Comparison of ENCODE assay signal across 8 cellular contexts in genomic region chr11:117875397-117876048, GRCh38. TPM values are rescaled to one million over a fixed set of nuclear protein-coding genes. Genes with fewer than 3 reads are reported as not detected.
A peak's percentile ranks its signal among the peaks of the same experiment; 100 is the strongest.
DNase-seq lines count a peak whose midpoint lies in the region; ATAC-seq and TF ChIP-seq lines count a peak whose summit lies in the region.

No MANE protein-coding gene starts in this region.

- H3K9me3 ChIP-seq in AG04450 (ENCODE audit: control insufficient read depth, insufficient read depth, low read length) (no peaks in the 10 kb centered on the region), aorta (ENCODE audit: control insufficient read depth, low read length) (no peaks in the 10 kb centered on the region)

- intact Hi-C loops in aorta (cut with DNase I), result no loop called here

- H3K27ac ChIP-seq in AG04450 (ENCODE audit: low read depth, low read length) (no peak overlapping the region), layer of hippocampus (ENCODE audit: low read depth, low read length) (peak overlapping the region; percentile 60), aorta (ENCODE audit: low read depth in 1 of 2, low read length in 2 of 2) (no peak overlapping the region)

- no peak for TF ChIP-seq CTCF in AG04450 (IDR thresholded peaks at IDR 0.05; ENCODE audit: low read depth, low read length)

- CTCF ChIA-PET in AG04450 (lab: Charles Lee), result interaction anchor here (1.5 to 2.2 kb wide), 2 partner anchors 58 to 71 kb away, joined by 6 to 10 read pairs; no protein-coding TSS in a partner anchor
- CTCF ChIA-PET in activated naive CD4-positive, alpha-beta T cell treated with anti-CD3 and anti-CD28 coated beads, Interleukin-2, amount 10 ng/mL, durations not matched to agents 7 days and 5 days (lab: Charles Lee), result interaction anchor here (0.7 to 0.9 kb wide), 2 partner anchors 178 to 215 kb away, joined by 3 read pairs; no protein-coding TSS in a partner anchor

- WGBS in aorta, 2 donors, result 10% methylated on average over 16 to 19 of the region's 19 CpGs

- ATAC-seq in GM21381 (IDR thresholded peaks at IDR 0.05; ENCODE audit: unreplicated experiment) (no peak), aorta (ENCODE audit: low FRiP score) (no peak), GM21786 (IDR thresholded peaks at IDR 0.05; ENCODE audit: unreplicated experiment) (no peak)

- H3K4me3 ChIP-seq in AG04450 (ENCODE audit: low read depth, low read length) (peak overlapping the region; percentile 59), aorta (ENCODE audit: low read length in 2 of 2) (no peak overlapping the region)

- H3K27ac Mint-ChIP-seq in activated naive CD4-positive, alpha-beta T cell treated with anti-CD3 and anti-CD28 coated beads, Interleukin-2, amount 10 ng/mL, durations not matched to agents 7 days and 5 days, result no peak overlapping the region

- H3K27me3 ChIP-seq in AG04450 (ENCODE audit: control insufficient read depth, insufficient read depth, low read length) (peaks cover 50% of the 10 kb centered on the region), layer of hippocampus (ENCODE audit: control insufficient read depth, insufficient read depth, low read length) (peaks cover 8% of the 10 kb centered on the region), aorta (ENCODE audit: control insufficient read depth in 1 of 2, insufficient read depth in 2 of 2, low read length in 1 of 2) (no peaks in the 10 kb centered on the region)

- H3K9me3 Mint-ChIP-seq in activated naive CD4-positive, alpha-beta T cell treated with anti-CD3 and anti-CD28 coated beads, Interleukin-2, amount 10 ng/mL, durations not matched to agents 7 days and 5 days, result no peaks in the 10 kb centered on the region

- DNase-seq in AG04450 (ENCODE audit: low read depth, low spot score) (no peak), NCI-H1417 treated with DMSO at 0.1 percent for 48 hours (lab: John Stamatoyannopoulos, UW) (peak; percentile 57), superior temporal gyrus (ENCODE audit: extremely low spot score) (peak; percentile 58), aorta (no peak)
- peak; percentile 48 for DNase-seq in activated naive CD4-positive, alpha-beta T cell treated with anti-CD3 and anti-CD28 coated beads, Interleukin-2, amount 10 ng/mL, durations not matched to agents 7 days and 5 days

- no peaks in the 10 kb centered on the region for H3K36me3 Mint-ChIP-seq in activated naive CD4-positive, alpha-beta T cell treated with anti-CD3 and anti-CD28 coated beads, Interleukin-2, amount 10 ng/mL, durations not matched to agents 7 days and 5 days

- H3K4me1 Mint-ChIP-seq in activated naive CD4-positive, alpha-beta T cell treated with anti-CD3 and anti-CD28 coated beads, Interleukin-2, amount 10 ng/mL, durations not matched to agents 7 days and 5 days, result peaks cover 34% of the 10 kb centered on the region

- H3K36me3 ChIP-seq in aorta (ENCODE audit: control insufficient read depth in 1 of 2, insufficient read depth in 2 of 2, low read length in 1 of 2), result no peaks in the 10 kb centered on the region

- peak overlapping the region; percentile 51 for H3K4me3 Mint-ChIP-seq in activated naive CD4-positive, alpha-beta T cell treated with anti-CD3 and anti-CD28 coated beads, Interleukin-2, amount 10 ng/mL, durations not matched to agents 7 days and 5 days

- H3K4me1 ChIP-seq in aorta (ENCODE audit: control insufficient read depth in 1 of 2, insufficient read depth in 2 of 2, low read length in 2 of 2), result no peaks in the 10 kb centered on the region

- POLR2A ChIA-PET in AG04450 (lab: Yijun Ruan, JAX), result no interaction called here

- H3K27me3 Mint-ChIP-seq in activated naive CD4-positive, alpha-beta T cell treated with anti-CD3 and anti-CD28 coated beads, Interleukin-2, amount 10 ng/mL, durations not matched to agents 7 days and 5 days, result peaks cover 89% of the 10 kb centered on the region

RNA-seq across cellular contexts. Expression of gene FXYD6, which starts 0.9 kb away (rescaled TPM):
- 19.8 and 21.4 TPM in 2 replicates for polyA plus RNA-seq in AG04450 (2011; rRNA removed)
- polyA minus RNA-seq in AG04450 (2011; rRNA and poly(A)+ RNA removed), result 9.7 and 11.8 TPM in 2 replicates
- 10 to 100 TPM; 28.6 to 28.7 TPM for total RNA-seq in aorta
- polyA plus RNA-seq in aorta, result 10 to 100 TPM; 14.5 to 28.2 TPM

RNA-seq across cellular contexts. Expression of gene FXYD2, which starts 51.0 kb away (rescaled TPM):
- polyA plus RNA-seq in AG04450 (2011; rRNA removed), result 0.14 TPM in 1 of 2 replicates, not detected in the other
- 0.55 TPM in 1 of 2 replicates, not detected in the other for polyA minus RNA-seq in AG04450 (2011; rRNA and poly(A)+ RNA removed)
- total RNA-seq in aorta, result 1 to 10 TPM; 1.1 to 4.7 TPM
- polyA plus RNA-seq in aorta, result 1 to 10 TPM in 1 of 2 donors, not detected in 1; 1.5 TPM

RNA-seq across cellular contexts. Expression of gene TMPRSS13, which starts 53.7 kb away (rescaled TPM):
- polyA plus RNA-seq in AG04450 (2011; rRNA removed) (not detected in 2 replicates), aorta (1 to 10 TPM in 1 of 2 donors, not detected in 1; 1.0 TPM)
- polyA minus RNA-seq in AG04450 (2011; rRNA and poly(A)+ RNA removed), result not detected in 2 replicates
- total RNA-seq in aorta, result under 1 TPM; 0.45 to 0.54 TPM

Comparison
In these comparisons a context has a peak if more than half of its experiments do, and no peak if none do; other contexts are left out.
1. DNase-seq: peak in NCI-H1417 treated with DMSO at 0.1 percent for 48 hours (single experiment), activated naive CD4-positive, alpha-beta T cell treated with anti-CD3 and anti-CD28 coated beads, Interleukin-2, amount 10 ng/mL, durations not matched to agents 7 days and 5 days (single experiment) and superior temporal gyrus (single experiment); none in AG04450 (single experiment) and aorta (0 of 2).